17 cellular contexts compared by ENCODE assay signal in the genomic region with DNA sequence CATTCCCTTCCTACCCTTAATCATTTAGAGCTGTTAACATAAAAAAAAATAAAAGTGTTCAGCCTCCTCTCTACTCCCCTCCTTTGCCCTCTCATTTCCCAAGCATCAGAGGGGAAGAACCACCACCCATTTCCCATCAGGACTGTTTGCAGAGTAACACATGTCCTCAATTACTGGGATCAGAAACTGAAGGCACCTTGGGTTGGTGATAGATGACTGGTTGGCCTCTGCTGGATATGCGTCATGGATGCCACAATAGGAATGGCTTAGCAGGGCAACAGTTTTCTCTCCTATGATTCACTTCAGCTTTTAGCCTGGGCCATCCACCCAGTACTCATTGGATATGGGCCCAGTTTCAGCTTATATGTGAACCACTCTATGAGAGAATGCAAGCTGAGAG. TPM values are rescaled to one million over a fixed set of nuclear protein-coding genes. Genes with fewer than 3 reads are reported as not detected.
DNase-seq lines count a peak whose midpoint lies in the region; ATAC-seq, FAIRE-seq and TF ChIP-seq lines count a peak whose summit lies in the region.
"Had no signal": no experiment of that assay in that cellular context is flagged by ENCODE, and none has a peak within 500 bp of the region (broad histone marks: within the 10 kb centered on the region; RNA-seq: fewer than 3 reads in every experiment).

No MANE protein-coding gene starts in this region.

- H3K4me1 ChIP-seq in pancreas (no peaks in the 10 kb centered on the region), SJCRH30 (peaks cover 14% of the 10 kb centered on the region)

- no peak for TF ChIP-seq CTCF in BJ (IDR thresholded peaks at IDR 0.05; ENCODE audit: insufficient read depth, low read depth, low read length)
- TF ChIP-seq CTCF in epithelial cell of esophagus (IDR thresholded peaks at IDR 0.05; ENCODE audit: insufficient read depth, low read depth, low read length, missing control alignments): no peak
- no peak for TF ChIP-seq CTCF in nephron (IDR thresholded peaks at IDR 0.05; ENCODE audit: unreplicated experiment in 3 of 3)
- TF ChIP-seq CTCF in pancreas (IDR thresholded peaks at IDR 0.05): no peak
- no peak for TF ChIP-seq CTCF in GM10266 (IDR thresholded peaks at IDR 0.05; ENCODE audit: control insufficient read depth, insufficient read depth, low read depth, missing control alignments)

- H3K36me3 ChIP-seq in BJ (ENCODE audit: control insufficient read depth, insufficient read depth, low read length): no peaks in the 10 kb centered on the region
- H3K36me3 ChIP-seq in pancreas: no peaks in the 10 kb centered on the region
- H3K36me3 ChIP-seq in SJCRH30: no peaks in the 10 kb centered on the region

- no peak for FAIRE-seq in pancreas (lab: Jason Lieb, UNC)

- CTCF ChIA-PET in BJ (lab: Yijun Ruan, JAX): interaction anchor here (0.8 to 0.9 kb wide), 2 partner anchors 16 to 171 kb away, joined by 3 read pairs; no protein-coding TSS in a partner anchor

- no peak overlapping the region for H3K4me3 Mint-ChIP-seq in nephron
- H3K4me3 Mint-ChIP-seq: activated naive CD4-positive, alpha-beta T cell treated with anti-CD3 and anti-CD28 coated beads, Interleukin-2, amount 50 U/mL, for 24 hours; CD4-positive, CD25-positive, alpha-beta regulatory T cell; stimulated activated memory B cell treated with anti-CD40 and anti-IgM and Interleukin-4, amounts not matched to agents 10 μg/mL and 1 μg/mL and 100 μg/mL, for 72 hours had no signal

- ATAC-seq in pancreas: no peak
- ATAC-seq: Panc1; stimulated activated memory B cell treated with anti-CD40 and anti-IgM and Interleukin-4, amounts not matched to agents 10 μg/mL and 1 μg/mL and 100 μg/mL, for 72 hours had no signal

- no peaks in the 10 kb centered on the region for H3K27me3 Mint-ChIP-seq in nephron (ENCODE audit: low read depth)
- H3K27me3 Mint-ChIP-seq: progenitor cell of endocrine pancreas had no signal

- no peaks in the 10 kb centered on the region for H3K9me3 ChIP-seq in pancreas
- no peaks in the 10 kb centered on the region for H3K9me3 ChIP-seq in SJCRH30 (replicated peaks)

- H3K9me3 Mint-ChIP-seq in nephron: no peaks in the 10 kb centered on the region
- H3K9me3 Mint-ChIP-seq: activated naive CD4-positive, alpha-beta T cell treated with anti-CD3 and anti-CD28 coated beads, Interleukin-2, amount 50 U/mL, for 24 hours; CD4-positive, CD25-positive, alpha-beta regulatory T cell; stimulated activated memory B cell treated with anti-CD40 and anti-IgM and Interleukin-4, amounts not matched to agents 10 μg/mL and 1 μg/mL and 100 μg/mL, for 72 hours had no signal

- peaks cover 40% of the 10 kb centered on the region for H3K4me1 Mint-ChIP-seq in nephron
- H3K4me1 Mint-ChIP-seq: activated naive CD4-positive, alpha-beta T cell treated with anti-CD3 and anti-CD28 coated beads, Interleukin-2, amount 50 U/mL, for 24 hours; stimulated activated memory B cell treated with anti-CD40 and anti-IgM and Interleukin-4, amounts not matched to agents 10 μg/mL and 1 μg/mL and 100 μg/mL, for 72 hours had no signal

- H3K36me3 Mint-ChIP-seq in nephron (ENCODE audit: low read depth): no peaks in the 10 kb centered on the region
- H3K36me3 Mint-ChIP-seq: activated naive CD4-positive, alpha-beta T cell treated with anti-CD3 and anti-CD28 coated beads, Interleukin-2, amount 50 U/mL, for 24 hours; CD4-positive, CD25-positive, alpha-beta regulatory T cell; stimulated activated memory B cell treated with anti-CD40 and anti-IgM and Interleukin-4, amounts not matched to agents 10 μg/mL and 1 μg/mL and 100 μg/mL, for 72 hours had no signal

- POLR2A ChIA-PET in BJ (lab: Charles Lee): no interaction called here

- intact Hi-C loops in pancreas (cut with DNase I) (no loop called here), posterior vena cava (cut with DNase I) (no loop called here)

- H3K27me3 ChIP-seq in BJ (ENCODE audit: control insufficient read depth, insufficient read depth, low read length) (no peaks in the 10 kb centered on the region), pancreas (no peaks in the 10 kb centered on the region), SJCRH30 (no peaks in the 10 kb centered on the region)

- WGBS in pancreas, 2 donors: 64 to 77% methylated on average over 1 of the region's 1 CpG

- peak; percentile 85 for DNase-seq in BJ (ENCODE audit: low read depth)
- peak; percentile 52 for DNase-seq in NCI-H69 (lab: John Stamatoyannopoulos, UW)
- DNase-seq in epithelial cell of esophagus (ENCODE audit: low read depth): peak; percentile 69
- no peak for DNase-seq in pancreas
- DNase-seq in posterior vena cava (ENCODE audit: low spot score): no peak
- no peak for DNase-seq in SJCRH30
- DNase-seq in GM10266 (ENCODE audit: extremely low spot score): no peak
- DNase-seq: CD4-positive, CD25-positive, alpha-beta regulatory T cell; GDM1; hypothalamus; NCI-H345; stimulated activated CD4-positive, alpha-beta T cell treated with anti-CD3 and anti-CD28 coated beads, Interleukin-2, amount 100 ng/mL, for 48 hours had no signal

- H3K27ac Mint-ChIP-seq in nephron: peak overlapping the region; percentile 52 to 93 (median 93)
- H3K27ac Mint-ChIP-seq: activated naive CD4-positive, alpha-beta T cell treated with anti-CD3 and anti-CD28 coated beads, Interleukin-2, amount 50 U/mL, for 24 hours; CD4-positive, CD25-positive, alpha-beta regulatory T cell; progenitor cell of endocrine pancreas; stimulated activated memory B cell treated with anti-CD40 and anti-IgM and Interleukin-4, amounts not matched to agents 10 μg/mL and 1 μg/mL and 100 μg/mL, for 72 hours had no signal

- H3K4me3 ChIP-seq in BJ (ENCODE audit: low read depth, low read length) (no peak overlapping the region), epithelial cell of esophagus (ENCODE audit: low read length) (no peak overlapping the region), pancreas (no peak overlapping the region), SJCRH30 (no peak overlapping the region)

- H3K27ac ChIP-seq in pancreas (no peak overlapping the region), SJCRH30 (no peak overlapping the region)

RNA-seq across cellular contexts. Expression of a gene that starts 54.2 kb away (rescaled TPM):
- polyA plus RNA-seq in BJ (2011; rRNA removed): 49.0 and 49.3 TPM in 2 replicates
- polyA minus RNA-seq in BJ (2011; rRNA and poly(A)+ RNA removed): 4.3 and 6.6 TPM in 2 replicates
- total RNA-seq in pancreas: 10 to 100 TPM; 23.9 to 47.9 (median 29.8) TPM
- polyA plus RNA-seq in pancreas: 10 to 100 TPM; 37.8 to 78.8 TPM
- total RNA-seq in posterior vena cava: 10 to 100 TPM; 63.7 to 66.5 TPM
- 85.9 and 97.0 TPM in 2 replicates for total RNA-seq in SJCRH30 (2014; rRNA removed; shearing (Covaris generic))

Comparison
In these comparisons a context has a peak if more than half of its experiments do, and no peak if none do; other contexts are left out.
1. DNase-seq: peak in BJ (single experiment), NCI-H69 (single experiment) and epithelial cell of esophagus (single experiment); none in pancreas (0 of 6), posterior vena cava (single experiment), SJCRH30 (0 of 2) and GM10266 (single experiment).